In the genomic region with DNA sequence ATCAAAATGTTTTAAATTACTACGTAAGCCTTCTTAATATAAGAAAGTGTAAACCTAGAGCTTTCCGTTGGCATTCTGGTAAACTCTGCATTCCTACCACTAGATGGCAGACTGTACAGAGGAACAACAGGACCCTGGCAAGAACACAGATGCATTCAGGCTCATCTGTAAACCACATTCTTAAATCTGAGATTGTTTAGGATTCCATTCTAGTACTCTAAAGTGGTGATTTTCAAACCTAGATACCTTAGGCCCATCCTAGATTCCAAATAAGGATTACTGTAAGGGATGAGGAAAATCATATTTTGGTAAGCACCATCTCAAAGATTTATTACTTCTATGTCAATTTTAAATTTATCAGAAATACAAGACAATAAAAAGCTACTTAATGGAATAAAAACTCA, we compare ENCODE assay signal across 8 cellular contexts. TPM values are rescaled to one million over a fixed set of nuclear protein-coding genes. Genes with fewer than 3 reads are reported as not detected.
DNase-seq lines count a peak whose midpoint lies in the region; ATAC-seq and TF ChIP-seq lines count a peak whose summit lies in the region.

No MANE protein-coding gene starts in this region.

- peak; percentile 82 for ATAC-seq in activated CD8-positive, alpha-beta memory T cell treated with anti-CD3 and anti-CD28 coated beads, Interleukin-2, amount 10 ng/mL, durations not matched to agents 7 days and 5 days
- ATAC-seq in GM21723 (IDR thresholded peaks at IDR 0.05; ENCODE audit: unreplicated experiment): peak; percentile 64
- peak; percentile 64 for ATAC-seq in PC-3

- H3K4me1 ChIP-seq in PC-3 (ENCODE audit: insufficient read depth, low read length) (peaks cover 3% of the 10 kb centered on the region; the same call in 1 of the 2 replicates), ascending aorta (peaks cover 11 to 65% of the 10 kb centered on the region in 2 donors), left ventricle myocardium inferior (peaks cover 87% of the 10 kb centered on the region), rectal smooth muscle tissue (ENCODE audit: control insufficient read depth, insufficient read depth, low read length) (peaks cover 21% of the 10 kb centered on the region)

- H3K9me2 ChIP-seq in PC-3 (replicated peaks; ENCODE audit: low read length): no peaks in the 10 kb centered on the region

- BruUV-seq in PC-3 (replicated peaks; lab: Mats Ljungman, UMichigan): no TSS peak

- H3K36me3 ChIP-seq in PC-3 (ENCODE audit: low read depth, low read length) (no peaks in the 10 kb centered on the region), ascending aorta (no peaks in the 10 kb centered on the region), left ventricle myocardium inferior (no peaks in the 10 kb centered on the region), rectal smooth muscle tissue (ENCODE audit: control insufficient read depth, insufficient read depth, low read length) (no peaks in the 10 kb centered on the region)

- intact Hi-C loops in PC-3 (cut with micrococcal nuclease) (loop anchor here (1.0 to 5.0 kb wide), 3 partner anchors 151 to 247 kb away; no protein-coding TSS in a partner anchor), ascending aorta (cut with DNase I) (loop anchor here (2.0 to 10.0 kb wide), 6 partner anchors 27 to 187 kb away; partner anchors contain the start of genes CCDC83 and PICALM), left ventricle myocardium inferior (cut with micrococcal nuclease) (loop anchor here (10.0 kb wide), 1 partner anchor 153 kb away; no protein-coding TSS in a partner anchor)

- peaks cover 66% of the 10 kb centered on the region for H3K4me1 Mint-ChIP-seq in activated CD8-positive, alpha-beta memory T cell treated with anti-CD3 and anti-CD28 coated beads, Interleukin-2, amount 10 ng/mL, durations not matched to agents 7 days and 5 days

- no peak overlapping the region for H3K4me3 Mint-ChIP-seq in activated CD8-positive, alpha-beta memory T cell treated with anti-CD3 and anti-CD28 coated beads, Interleukin-2, amount 10 ng/mL, durations not matched to agents 7 days and 5 days

- CTCF ChIA-PET in activated CD8-positive, alpha-beta memory T cell treated with anti-CD3 and anti-CD28 coated beads, Interleukin-2, amount 10 ng/mL, durations not matched to agents 7 days and 5 days (lab: Charles Lee): interaction anchor here (0.6 to 4.8 kb wide), 39 partner anchors 10 to 261 kb away, joined by 3 to 61 read pairs (median 4); partner anchors contain the start of genes CCDC83, EED and PICALM
- CTCF ChIA-PET in PC-3 (lab: Charles Lee): interaction anchor here (0.6 to 1.0 kb wide), 3 partner anchors 152 to 188 kb away, joined by 3 to 7 read pairs (median 3); no protein-coding TSS in a partner anchor

- H3K27me3 ChIP-seq in PC-3 (ENCODE audit: low read length) (no peaks in the 10 kb centered on the region), ascending aorta (no peaks in the 10 kb centered on the region), left ventricle myocardium inferior (ENCODE audit: low read depth) (no peaks in the 10 kb centered on the region), rectal smooth muscle tissue (ENCODE audit: control insufficient read depth, insufficient read depth, low read length) (no peaks in the 10 kb centered on the region)

- peaks cover 87% of the 10 kb centered on the region for H3K79me2 ChIP-seq in PC-3 (ENCODE audit: low read length)

- H3K36me3 Mint-ChIP-seq in activated CD8-positive, alpha-beta memory T cell treated with anti-CD3 and anti-CD28 coated beads, Interleukin-2, amount 10 ng/mL, durations not matched to agents 7 days and 5 days: peaks cover 10% of the 10 kb centered on the region

- H3K27ac Mint-ChIP-seq in activated CD8-positive, alpha-beta memory T cell treated with anti-CD3 and anti-CD28 coated beads, Interleukin-2, amount 10 ng/mL, durations not matched to agents 7 days and 5 days: peak overlapping the region; percentile 45

- TF ChIP-seq CTCF in PC-3 (conservative IDR thresholded peaks at IDR 0.05; ENCODE audit: low read depth, low read length): peak; percentile 82
- peak; percentile 81 to 85 (median 82) for TF ChIP-seq CTCF in ascending aorta (IDR thresholded peaks at IDR 0.05)
- TF ChIP-seq CTCF in left ventricle myocardium inferior (IDR thresholded peaks at IDR 0.05; ENCODE audit: borderline replicate concordance): peak; percentile 92

- H3K9me3 ChIP-seq in PC-3 (ENCODE audit: low read length) (no peaks in the 10 kb centered on the region), ascending aorta (no peaks in the 10 kb centered on the region), left ventricle myocardium inferior (replicated peaks) (no peaks in the 10 kb centered on the region)

- no peak overlapping the region for H2AFZ ChIP-seq in PC-3 (ENCODE audit: low read length)

- no peaks in the 10 kb centered on the region for H3K9me3 Mint-ChIP-seq in activated CD8-positive, alpha-beta memory T cell treated with anti-CD3 and anti-CD28 coated beads, Interleukin-2, amount 10 ng/mL, durations not matched to agents 7 days and 5 days (ENCODE audit: low read depth)

- peak; percentile 67 for DNase-seq in activated CD8-positive, alpha-beta memory T cell treated with anti-CD3 and anti-CD28 coated beads, Interleukin-2, amount 10 ng/mL, durations not matched to agents 7 days and 5 days
- DNase-seq in activated CD8-positive, alpha-beta memory T cell treated with anti-CD3 and anti-CD28 coated beads, Interleukin-2, amount 50 U/mL, for 48 hours: no peak
- DNase-seq in Jurkat, Clone E6-1 (ENCODE audit: low read depth, low spot score): peak; percentile 83
- DNase-seq in PC-3 (peak; percentile 92), ascending aorta (ENCODE audit: low spot score in 2 of 2) (peak in 1 of 2 donors; percentile 87), left ventricle myocardium inferior (no peak)

- peaks cover 24% of the 10 kb centered on the region for H4K20me1 ChIP-seq in PC-3 (ENCODE audit: low read length)

- H3K4me3 ChIP-seq in Jurkat, Clone E6-1 (ENCODE audit: low read length): no peak overlapping the region
- no peak overlapping the region for H3K4me3 ChIP-seq in PC-3 (ENCODE audit: low read length)
- peak overlapping the region; percentile 47 to 52 for H3K4me3 ChIP-seq in ascending aorta
- peak overlapping the region; percentile 52 for H3K4me3 ChIP-seq in left ventricle myocardium inferior
- no peak overlapping the region for H3K4me3 ChIP-seq in rectal smooth muscle tissue (ENCODE audit: low read length)

- POLR2A ChIA-PET in PC-3 (lab: Charles Lee; ENCODE audit: unreplicated experiment): interaction anchor here (0.6 kb wide), 1 partner anchor 373 kb away, joined by 6 read pairs; no protein-coding TSS in a partner anchor

- H3K9ac ChIP-seq in PC-3 (ENCODE audit: low read length) (no peak overlapping the region), rectal smooth muscle tissue (ENCODE audit: low read length) (no peak overlapping the region)

- no peak overlapping the region for H3K27ac ChIP-seq in PC-3 (ENCODE audit: low read length)
- peak overlapping the region; percentile 48 to 61 for H3K27ac ChIP-seq in ascending aorta
- peak overlapping the region; percentile 72 for H3K27ac ChIP-seq in left ventricle myocardium inferior (replicated peaks)
- H3K27ac ChIP-seq in rectal smooth muscle tissue (ENCODE audit: low read depth, low read length): peak overlapping the region; percentile 36

- H3K27me3 Mint-ChIP-seq in activated CD8-positive, alpha-beta memory T cell treated with anti-CD3 and anti-CD28 coated beads, Interleukin-2, amount 10 ng/mL, durations not matched to agents 7 days and 5 days: no peaks in the 10 kb centered on the region

- no peaks in the 10 kb centered on the region for H3F3A ChIP-seq in PC-3 (ENCODE audit: low read length, unreplicated experiment)

- peak overlapping the region; percentile 51 for H3K4me2 ChIP-seq in PC-3 (ENCODE audit: low read length)

RNA-seq across cellular contexts. Expression of gene PICALM, which starts 26.9 kb away (rescaled TPM):
- total RNA-seq in activated CD8-positive, alpha-beta memory T cell treated with anti-CD3 and anti-CD28 coated beads, Interleukin-2, amount 10 ng/mL, durations not matched to agents 7 days and 5 days: 100 to 1,000 TPM; 123 to 166 TPM
- 63.1 TPM for polyA plus RNA-seq in Jurkat, Clone E6-1 (2012; ENCODE audit: insufficient read depth, insufficient read length)
- 53.0 and 59.3 TPM in 2 replicates for total RNA-seq in PC-3 (2014; rRNA removed)
- 158 TPM for total RNA-seq in ascending aorta
- total RNA-seq in left ventricle myocardium inferior: 133 TPM

Comparison
In these comparisons a context has a peak if more than half of its experiments do, and no peak if none do; other contexts are left out.
1. DNase-seq: peak in activated CD8-positive, alpha-beta memory T cell treated with anti-CD3 and anti-CD28 coated beads, Interleukin-2, amount 10 ng/mL, durations not matched to agents 7 days and 5 days (single experiment), Jurkat, Clone E6-1 (single experiment) and PC-3 (single experiment); none in activated CD8-positive, alpha-beta memory T cell treated with anti-CD3 and anti-CD28 coated beads, Interleukin-2, amount 50 U/mL, for 48 hours (single experiment) and left ventricle myocardium inferior (single experiment).
2. H3K4me3 ChIP-seq: peak in ascending aorta (2 of 2) and left ventricle myocardium inferior (single experiment); none in Jurkat, Clone E6-1 (single experiment), PC-3 (single experiment) and rectal smooth muscle tissue (single experiment).
3. Peak in every context shown above with its lines, with median percentiles within 50 percentile points of each other: ATAC-seq and CTCF ChIP-seq.